ENCODE assay signal across 1 cellular context in genomic region chr7:36487756-36488336, GRCh38.
TF ChIP-seq lines count a peak whose summit lies in the region.

No MANE protein-coding gene starts in this region.

TF ChIP-seq in SK-N-SH, 30 proteins besides CTCF, POLR2A, EP300 and RAD21 (continued from another document):
- TF ChIP-seq PBX3 (IDR thresholded peaks at IDR 0.05) (no peak), RFX5 (IDR thresholded peaks at IDR 0.05; ENCODE audit: low read length) (no peak), USF2 (IDR thresholded peaks at IDR 0.05; ENCODE audit: borderline replicate concordance, low read depth, low read length) (no peak), NFIC (IDR thresholded peaks at IDR 0.05; ENCODE audit: borderline replicate concordance) (no peak), SIN3A (IDR thresholded peaks at IDR 0.05; ENCODE audit: borderline replicate concordance, low read depth, low read length) (no peak)
